Comparison of ENCODE assay signal across 14 cellular contexts in genomic region chr9:16704096-16704488, GRCh38.
DNase-seq lines count a peak whose midpoint lies in the region; ATAC-seq and TF ChIP-seq lines count a peak whose summit lies in the region.
"Had no signal": no experiment of that assay in that cellular context is flagged by ENCODE, and none has a peak within 500 bp of the region (broad histone marks: within the 10 kb centered on the region; RNA-seq: fewer than 3 reads in every experiment).

No MANE protein-coding gene starts in this region.

- no peaks in the 10 kb centered on the region for H3K27me3 ChIP-seq in SJCRH30

- no peak overlapping the region for H3K4me3 Mint-ChIP-seq in activated T-cell treated with anti-CD3 and anti-CD28 coated beads, Interleukin-2, amount 50 U/mL, for 4 hours
- H3K4me3 Mint-ChIP-seq: CD8-positive, alpha-beta memory T cell; natural killer cell had no signal

- H3K9ac ChIP-seq in ES-I3 (ENCODE audit: low read depth, low read length): peak overlapping the region; percentile 32

- H3K27me3 Mint-ChIP-seq in activated T-cell treated with anti-CD3 and anti-CD28 coated beads, Interleukin-2, amount 50 U/mL, for 4 hours (ENCODE audit: low read depth): no peaks in the 10 kb centered on the region
- H3K27me3 Mint-ChIP-seq: CD8-positive, alpha-beta memory T cell had no signal

- no peak overlapping the region for H3K27ac Mint-ChIP-seq in activated naive CD4-positive, alpha-beta T cell treated with anti-CD3 and anti-CD28 coated beads, Interleukin-2, amount 50 U/mL, for 72 hours
- H3K27ac Mint-ChIP-seq: CD8-positive, alpha-beta memory T cell; natural killer cell had no signal

- no peak for ATAC-seq in GM21526 (IDR thresholded peaks at IDR 0.05; ENCODE audit: low FRiP score, unreplicated experiment)
- ATAC-seq in activated T-cell treated with anti-CD3 and anti-CD28 coated beads, Interleukin-2, amount 50 U/mL, for 4 hours: no peak
- no peak for ATAC-seq in activated naive CD4-positive, alpha-beta T cell treated with anti-CD3 and anti-CD28 coated beads, Interleukin-2, amount 50 U/mL, for 72 hours
- ATAC-seq: natural killer cell; stimulated activated naive CD8-positive, alpha-beta T cell treated with anti-CD3 and anti-CD28 coated beads, Interleukin-15, Interleukin-2, amounts not matched to agents 100 U/mL and 50 U/mL, for 24 hours had no signal

- no peak for TF ChIP-seq CTCF in fibroblast of pulmonary artery (IDR thresholded peaks at IDR 0.05; ENCODE audit: low read length, missing control alignments)

- no peaks in the 10 kb centered on the region for H3K4me1 Mint-ChIP-seq in activated T-cell treated with anti-CD3 and anti-CD28 coated beads, Interleukin-2, amount 50 U/mL, for 4 hours (ENCODE audit: low read depth)
- H3K4me1 Mint-ChIP-seq: CD8-positive, alpha-beta memory T cell had no signal

- H3K4me3 ChIP-seq in SJCRH30 (peak overlapping the region; percentile 55), fibroblast of pulmonary artery (replicated peaks; ENCODE audit: low read depth, low read length) (peak overlapping the region; percentile 63), skeletal muscle cell (ENCODE audit: low read depth, low read length) (peak overlapping the region; percentile 42)

- H3K36me3 ChIP-seq in ES-I3 (ENCODE audit: insufficient read depth, low read length) (no peaks in the 10 kb centered on the region), SJCRH30 (no peaks in the 10 kb centered on the region)

- peak overlapping the region; percentile 90 for H3K27ac ChIP-seq in SJCRH30

- no peaks in the 10 kb centered on the region for H3K36me3 Mint-ChIP-seq in activated T-cell treated with anti-CD3 and anti-CD28 coated beads, Interleukin-2, amount 50 U/mL, for 4 hours (ENCODE audit: insufficient read depth)
- H3K36me3 Mint-ChIP-seq in activated naive CD4-positive, alpha-beta T cell treated with anti-CD3 and anti-CD28 coated beads, Interleukin-2, amount 50 U/mL, for 72 hours: no peaks in the 10 kb centered on the region
- H3K36me3 Mint-ChIP-seq: CD8-positive, alpha-beta memory T cell; natural killer cell had no signal

- H3K9me3 Mint-ChIP-seq in activated T-cell treated with anti-CD3 and anti-CD28 coated beads, Interleukin-2, amount 50 U/mL, for 4 hours: peaks cover 6% of the 10 kb centered on the region
- H3K9me3 Mint-ChIP-seq in activated naive CD4-positive, alpha-beta T cell treated with anti-CD3 and anti-CD28 coated beads, Interleukin-2, amount 50 U/mL, for 72 hours: peaks cover 4 to 5% of the 10 kb centered on the region in 2 donors
- H3K9me3 Mint-ChIP-seq: natural killer cell had no signal

- H3K9me3 ChIP-seq in ES-I3 (ENCODE audit: control insufficient read depth, insufficient read depth, low read length) (no peaks in the 10 kb centered on the region), SJCRH30 (replicated peaks) (no peaks in the 10 kb centered on the region)

- DNase-seq in SJCRH30 (peak in 1 of 2 experiments; percentile 43), fibroblast of pulmonary artery (ENCODE audit: low read depth) (peak; percentile 45), skeletal muscle cell (ENCODE audit: low read depth) (no peak), NCI-H510A treated with DMSO at 0.1 percent for 48 hours (lab: John Stamatoyannopoulos, UW) (no peak)
- no peak for DNase-seq in activated T-cell treated with anti-CD3 and anti-CD28 coated beads, Interleukin-2, amount 50 U/mL, for 4 hours
- DNase-seq in activated naive CD4-positive, alpha-beta T cell treated with anti-CD3 and anti-CD28 coated beads, Interleukin-2, amount 50 U/mL, for 72 hours (ENCODE audit: low spot score in 2 of 2): no peak
- DNase-seq: activated CD4-positive, CD25-positive, alpha-beta regulatory T cell treated with anti-CD3 and anti-CD28 coated beads, Interleukin-2, amount 50 U/mL, for 72 hours; CD8-positive, alpha-beta memory T cell; Kasumi-1; natural killer cell; stimulated activated CD4-positive, alpha-beta T cell treated with anti-CD3 and anti-CD28 coated beads, Interleukin-2, amount 100 ng/mL, for 24 hours; stimulated activated naive CD8-positive, alpha-beta T cell treated with anti-CD3 and anti-CD28 coated beads, Interleukin-15, Interleukin-2, amounts not matched to agents 100 U/mL and 50 U/mL, for 24 hours had no signal

- peaks cover 20% of the 10 kb centered on the region for H3K4me1 ChIP-seq in ES-I3 (ENCODE audit: insufficient read depth, low read length)
- H3K4me1 ChIP-seq in SJCRH30: peaks cover 16% of the 10 kb centered on the region
